In the genomic region with DNA sequence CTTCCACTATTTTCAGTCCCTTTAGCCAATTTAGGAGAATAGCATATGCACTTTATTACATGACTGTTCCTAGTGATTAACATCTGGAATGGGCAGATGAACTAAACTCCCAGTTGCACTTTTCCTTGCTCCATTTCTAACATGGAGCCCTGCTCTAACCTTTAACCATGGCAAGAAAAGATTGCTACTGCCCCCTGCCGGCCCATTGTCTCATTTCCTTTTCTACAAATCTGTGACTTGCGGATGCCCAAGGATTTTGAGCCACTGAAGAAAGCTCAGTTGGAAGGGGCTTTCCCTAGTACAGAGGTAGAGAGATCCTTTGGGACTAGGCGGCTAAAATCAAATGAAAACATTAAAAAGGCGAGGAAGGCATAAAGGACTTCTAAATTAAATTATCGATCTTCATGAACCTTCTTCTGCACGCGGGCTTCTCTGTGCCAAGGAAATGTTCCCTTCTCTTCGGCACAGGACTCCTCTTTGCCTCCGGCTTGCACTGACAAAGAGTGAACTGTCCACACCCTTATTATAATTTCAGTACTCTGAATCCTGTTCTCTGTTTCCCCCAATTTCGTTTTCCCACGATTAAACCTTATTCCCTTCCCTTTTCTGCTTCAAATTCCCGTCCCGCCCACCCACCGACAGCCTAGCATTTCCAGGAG, we compare ENCODE assay signal across 9 cellular contexts. TPM values are rescaled to one million over a fixed set of nuclear protein-coding genes. Genes with fewer than 3 reads are reported as not detected.
DNase-seq lines count a peak whose midpoint lies in the region; ATAC-seq and TF ChIP-seq lines count a peak whose summit lies in the region.
"Had no signal": no experiment of that assay in that cellular context is flagged by ENCODE, and none has a peak within 500 bp of the region (broad histone marks: within the 10 kb centered on the region; RNA-seq: fewer than 3 reads in every experiment).

No MANE protein-coding gene starts in this region.

- TF ChIP-seq CTCF in heart right ventricle (IDR thresholded peaks at IDR 0.05), result peak in 7 of 9 donors; percentile 20 to 53 (median 40)

- ATAC-seq in HG03342 (IDR thresholded peaks at IDR 0.05; ENCODE audit: unreplicated experiment) (peak; percentile 82), heart right ventricle (no peak), GM21528 (IDR thresholded peaks at IDR 0.05; ENCODE audit: low FRiP score, unreplicated experiment) (no peak), HG02623 (IDR thresholded peaks at IDR 0.05; ENCODE audit: unreplicated experiment) (no peak)

- H3K4me1 ChIP-seq in heart right ventricle, result no peaks in the 10 kb centered on the region

- DNase-seq in Daoy (ENCODE audit: low read depth) (peak; percentile 0), NOMO-1 treated with DMSO at 0.1 percent for 48 hours (lab: John Stamatoyannopoulos, UW; ENCODE audit: unreplicated experiment) (peak; percentile 5), heart right ventricle (peak; percentile 20 to 31), putamen (ENCODE audit: low spot score) (peak; percentile 12)
- DNase-seq in activated naive CD4-positive, alpha-beta T cell treated with Interleukin-2 at 50 U/mL for 16 hours, result peak; percentile 37

- H3K4me3 ChIP-seq in heart right ventricle, result no peak overlapping the region

- 13 to 15% methylated on average over 14 of the region's 14 CpGs for whole genome bisulfite sequencing in heart right ventricle, 2 donors

- no peak overlapping the region for H3K27ac ChIP-seq in heart right ventricle

- H3K36me3 ChIP-seq in heart right ventricle, result no peaks in the 10 kb centered on the region

- H3K9me3 ChIP-seq in heart right ventricle, result no peaks in the 10 kb centered on the region

- intact Hi-C loops in heart right ventricle (cut with DNase I), result loop anchor here in 4 of 10 donors (5.0 to 10.0 kb wide), 2 partner anchors 66 to 434 kb away; no protein-coding TSS in a partner anchor

- peaks cover 0 to 36% (median 0%) of the 10 kb centered on the region in 7 donors for H3K27me3 ChIP-seq in heart right ventricle

RNA-seq across cellular contexts. Expression of a gene that starts 0.6 kb away (rescaled TPM):
- total RNA-seq in Daoy (2014; rRNA removed; shearing (Covaris generic)), result not detected in 2 replicates
- not detected for total RNA-seq in heart right ventricle
- polyA plus RNA-seq in heart right ventricle, result not detected
- total RNA-seq: activated naive CD4-positive, alpha-beta T cell treated with anti-CD3 and anti-CD28 coated beads, Interleukin-2, amount 50 U/mL, for 72 hours had no signal
